In genomic region chr17:42913981-42914617, GRCh38 we compare ENCODE assay signal across 18 cellular contexts. TPM values are rescaled to one million over a fixed set of nuclear protein-coding genes. Genes with fewer than 3 reads are reported as not detected.
DNase-seq lines count a peak whose midpoint lies in the region; ATAC-seq, FAIRE-seq and TF ChIP-seq lines count a peak whose summit lies in the region.
"Had no signal": no experiment of that assay in that cellular context is flagged by ENCODE, and none has a peak within 500 bp of the region (broad histone marks: within the 10 kb centered on the region; RNA-seq: fewer than 3 reads in every experiment).

No MANE protein-coding gene starts in this region.

- H3K9me3 ChIP-seq in small intestine (ENCODE audit: control insufficient read depth, low read depth) (no peaks in the 10 kb centered on the region), left ventricle myocardium inferior (replicated peaks) (no peaks in the 10 kb centered on the region)
- H3K9me3 ChIP-seq: BLaER1 had no signal

- intact Hi-C loops in cardiac septum (cut with DNase I) = no loop called here
- intact Hi-C loops in Right ventricle myocardium superior (cut with DNase I) = no loop called here
- intact Hi-C loops in left ventricle myocardium inferior (cut with micrococcal nuclease) = no loop called here

- ATAC-seq in Right ventricle myocardium superior (ENCODE audit: poor library complexity) = no peak
- ATAC-seq: GM12878 had no signal

- DNase-seq in cardiac septum (ENCODE audit: low spot score) = peak; percentile 17
- no peak for DNase-seq in Right ventricle myocardium superior
- DNase-seq in LoVo (ENCODE audit: low spot score) = peak; percentile 1
- peak; percentile 20 for DNase-seq in fibroblast of villous mesenchyme (ENCODE audit: low read depth)
- DNase-seq in small intestine = peak; percentile 93
- DNase-seq in left ventricle myocardium inferior = no peak
- no peak for DNase-seq in HK-2 (ENCODE audit: unreplicated experiment)
- no peak for DNase-seq in OCI-M1 (lab: John Stamatoyannopoulos, UW)
- DNase-seq: AML-193; CD4-positive, CD25-positive, alpha-beta regulatory T cell; DMS 273 treated with DMSO at 0.1 percent for 48 hours; GOT3; H9 had no signal

- TF ChIP-seq CTCF in fibroblast of villous mesenchyme (IDR thresholded peaks at IDR 0.05; ENCODE audit: insufficient read depth, low read depth, low read length) = no peak
- no peak for TF ChIP-seq CTCF in left ventricle myocardium inferior (IDR thresholded peaks at IDR 0.05; ENCODE audit: borderline replicate concordance)

- no peak for FAIRE-seq in small intestine (lab: Jason Lieb, UNC)
- FAIRE-seq: GM12878 had no signal

- H3K4me3 ChIP-seq in fibroblast of villous mesenchyme (ENCODE audit: low read depth, low read length) = no peak overlapping the region
- no peak overlapping the region for H3K4me3 ChIP-seq in small intestine (ENCODE audit: low read depth in 1 of 2, low read length in 2 of 2)
- no peak overlapping the region for H3K4me3 ChIP-seq in left ventricle myocardium inferior
- H3K4me3 ChIP-seq: BLaER1, GM12878 had no signal

- H3K27ac ChIP-seq in small intestine (ENCODE audit: low read depth in 1 of 2, low read length in 1 of 2) (no peak overlapping the region), left ventricle myocardium inferior (replicated peaks) (no peak overlapping the region)
- H3K27ac ChIP-seq: 22Rv1, BLaER1 had no signal

- H3K36me3 ChIP-seq in small intestine (ENCODE audit: control insufficient read depth in 2 of 2, insufficient read depth in 2 of 2, low read length in 2 of 2) (peaks cover 0 to 6% of the 10 kb centered on the region in 2 donors), left ventricle myocardium inferior (no peaks in the 10 kb centered on the region)
- H3K36me3 ChIP-seq: BLaER1 had no signal

- H3K4me1 ChIP-seq in small intestine (ENCODE audit: control insufficient read depth in 2 of 2, insufficient read depth in 1 of 2, low read depth in 1 of 2, low read length in 1 of 2) (no peaks in the 10 kb centered on the region), left ventricle myocardium inferior (no peaks in the 10 kb centered on the region)

- H3K27me3 ChIP-seq in small intestine (ENCODE audit: control insufficient read depth in 2 of 2, insufficient read depth in 2 of 2, low read length in 2 of 2) (no peaks in the 10 kb centered on the region), left ventricle myocardium inferior (ENCODE audit: low read depth) (peaks cover 6% of the 10 kb centered on the region)
- H3K27me3 ChIP-seq: BLaER1 had no signal

- 29 to 61% (median 41%) methylated on average over 3 of the region's 3 CpGs for WGBS in small intestine, 3 donors

RNA-seq across cellular contexts. Expression of gene G6PC1, which starts 13.5 kb away (rescaled TPM):
- not detected for total RNA-seq in cardiac septum
- total RNA-seq in Right ventricle myocardium superior = not detected
- total RNA-seq in fibroblast of villous mesenchyme = not detected in 2 replicates
- 10 to 100 TPM in 1 of 3 donors, 1 to 10 TPM in 2; 4.1 to 12.1 (median 4.6) TPM for polyA plus RNA-seq in small intestine
- total RNA-seq in left ventricle myocardium inferior = not detected
- total RNA-seq: CD4-positive, CD25-positive, alpha-beta regulatory T cell; Daoy; GM12878; H9; HT-29 had no signal
- polyA plus RNA-seq: CD4-positive, CD25-positive, alpha-beta regulatory T cell; GM12878 had no signal

RNA-seq across cellular contexts. Expression of gene AARSD1, which starts 50.2 kb away (rescaled TPM):
- total RNA-seq in cardiac septum (27.0 TPM), Right ventricle myocardium superior (30.6 TPM), fibroblast of villous mesenchyme (16.0 and 16.8 TPM in 2 replicates), left ventricle myocardium inferior (26.0 TPM)
- 10 to 100 TPM; 27.3 to 41.7 (median 39.4) TPM for polyA plus RNA-seq in small intestine

Comparison
In these comparisons a context has a peak if more than half of its experiments do, and no peak if none do; other contexts are left out.
1. DNase-seq: peak in cardiac septum (single experiment), LoVo (single experiment), fibroblast of villous mesenchyme (single experiment) and small intestine (single experiment); none in Right ventricle myocardium superior (single experiment), left ventricle myocardium inferior (single experiment), HK-2 (single experiment) and OCI-M1 (single experiment).